9 cellular contexts compared by ENCODE assay signal in the genomic region with DNA sequence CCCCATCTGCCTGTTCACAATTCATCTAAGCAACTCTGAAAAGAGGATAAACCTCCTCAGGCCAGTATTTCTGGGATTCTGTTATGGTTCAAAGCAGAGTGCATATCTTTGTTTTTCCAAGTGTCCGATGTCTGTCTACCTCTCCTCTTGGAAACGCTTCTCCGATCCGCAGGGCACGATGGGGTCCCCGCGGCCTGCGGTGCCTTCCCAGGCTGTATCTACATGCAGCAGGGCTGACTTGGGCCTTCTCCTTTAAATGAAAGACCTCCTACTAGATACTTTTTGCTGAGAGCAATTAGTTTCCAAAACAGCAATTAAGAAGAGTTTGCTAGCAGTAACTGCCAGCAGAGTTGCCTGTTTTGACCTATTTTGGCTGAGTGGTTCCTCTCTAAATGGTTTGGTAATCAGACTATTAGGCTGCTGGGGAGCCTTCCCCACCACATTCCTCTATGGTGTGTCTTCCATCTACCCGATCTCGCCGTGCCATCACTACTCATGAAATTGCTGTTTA. TPM values are rescaled to one million over a fixed set of nuclear protein-coding genes. Genes with fewer than 3 reads are reported as not detected.
DNase-seq lines count a peak whose midpoint lies in the region; ATAC-seq and TF ChIP-seq lines count a peak whose summit lies in the region.
"Had no signal": no experiment of that assay in that cellular context is flagged by ENCODE, and none has a peak within 500 bp of the region (broad histone marks: within the 10 kb centered on the region; RNA-seq: fewer than 3 reads in every experiment).

No MANE protein-coding gene starts in this region.

- H3K27me3 ChIP-seq in SK-N-SH (ENCODE audit: insufficient read depth) (no peaks in the 10 kb centered on the region), muscle layer of duodenum (ENCODE audit: low read depth, low read length) (no peaks in the 10 kb centered on the region), upper lobe of left lung (no peaks in the 10 kb centered on the region)
- peaks cover 9% of the 10 kb centered on the region for H3K27me3 ChIP-seq in CD4-positive, alpha-beta T cell (ENCODE audit: control insufficient read depth, insufficient read depth, low read length)
- H3K27me3 ChIP-seq: cardiac muscle cell had no signal

- no peak overlapping the region for H3K27ac Mint-ChIP-seq in CD4-positive, alpha-beta T cell

- H3K27ac ChIP-seq in SK-N-SH (ENCODE audit: low read depth in 2 of 2, low read length in 1 of 2) (peak overlapping the region in 1 of 2 experiments; percentile 61; a peak in 2 of 4 replicates), muscle layer of duodenum (ENCODE audit: low read length) (peak overlapping the region; percentile 71), upper lobe of left lung (peak overlapping the region in 3 of 4 donors; percentile 12 to 31 (median 24))
- H3K27ac ChIP-seq in CD4-positive, alpha-beta T cell (ENCODE audit: low read depth, low read length) = no peak overlapping the region
- H3K27ac ChIP-seq: cardiac muscle cell, neutrophil had no signal

- intact Hi-C loops in CD4-positive, alpha-beta T cell (cut with DNase I, micrococcal nuclease) = no loop called here

- CTCF ChIA-PET in SK-N-SH (lab: Yijun Ruan, JAX) = interaction anchor here (1.7 kb wide), 1 partner anchor 21 kb away, joined by 4 read pairs; no protein-coding TSS in a partner anchor
- CTCF ChIA-PET in CD4-positive, alpha-beta T cell (lab: Charles Lee) = no interaction called here

- no peak for ATAC-seq in upper lobe of left lung (ENCODE audit: low FRiP score in 2 of 2)
- ATAC-seq in HG02642 (IDR thresholded peaks at IDR 0.05; ENCODE audit: poor library complexity, unreplicated experiment) = no peak
- ATAC-seq in CD4-positive, alpha-beta T cell (ENCODE audit: poor library complexity) = no peak

- POLR2A ChIA-PET in SK-N-SH (lab: Yijun Ruan, JAX) = no interaction called here
- POLR2A ChIA-PET in CD4-positive, alpha-beta T cell (lab: Charles Lee) = no interaction called here

- TF ChIP-seq CTCF in SK-N-SH (IDR thresholded peaks at IDR 0.05) (no peak), epithelial cell of proximal tubule (conservative IDR thresholded peaks at IDR 0.05; ENCODE audit: low read depth, low read length) (no peak), upper lobe of left lung (IDR thresholded peaks at IDR 0.05) (no peak)
- TF ChIP-seq CTCF in CD4-positive, alpha-beta T cell (IDR thresholded peaks at IDR 0.05) = no peak

- WGBS in SK-N-SH (ENCODE audit: low lambda C conversion rate) = 92% methylated on average over 11 of the region's 11 CpGs
- 89 to 92% methylated on average over 11 of the region's 11 CpGs for WGBS in upper lobe of left lung, 2 donors

- no peak overlapping the region for H2AFZ ChIP-seq in SK-N-SH (ENCODE audit: low read depth)

- DNase-seq in SK-N-SH = no peak
- DNase-seq in epithelial cell of proximal tubule (ENCODE audit: low read depth) = no peak
- DNase-seq in upper lobe of left lung = peak in 1 of 2 donors; percentile 68
- DNase-seq in activated CD4-positive, alpha-beta T cell treated with anti-CD3 and anti-CD28 coated beads for 48 hours = no peak
- DNase-seq in CD4-positive, alpha-beta T cell = no peak

- H3K27me3 Mint-ChIP-seq in CD4-positive, alpha-beta T cell = peaks cover 65% of the 10 kb centered on the region

- no peaks in the 10 kb centered on the region for H3K36me3 Mint-ChIP-seq in CD4-positive, alpha-beta T cell (ENCODE audit: low read depth)

- H3K36me3 ChIP-seq in SK-N-SH (replicated peaks in 1 of 2; ENCODE audit: control insufficient read depth in 1 of 2, insufficient read depth in 2 of 2, low read length in 1 of 2) = peaks cover 0 to 3% of the 10 kb centered on the region in 2 experiments
- no peaks in the 10 kb centered on the region for H3K36me3 ChIP-seq in muscle layer of duodenum (ENCODE audit: control insufficient read depth in 1 of 2, insufficient read depth in 2 of 2, low read length in 2 of 2)
- H3K36me3 ChIP-seq in upper lobe of left lung = peaks cover 0 to 10% (median 0%) of the 10 kb centered on the region in 4 donors
- H3K36me3 ChIP-seq: cardiac muscle cell, neutrophil had no signal

- H3K4me2 ChIP-seq in SK-N-SH = peak overlapping the region; percentile 56

- H3K9me3 ChIP-seq in SK-N-SH = no peaks in the 10 kb centered on the region
- no peaks in the 10 kb centered on the region for H3K9me3 ChIP-seq in muscle layer of duodenum (ENCODE audit: control insufficient read depth in 1 of 2, low read length in 2 of 2)
- no peaks in the 10 kb centered on the region for H3K9me3 ChIP-seq in upper lobe of left lung
- no peaks in the 10 kb centered on the region for H3K9me3 ChIP-seq in CD4-positive, alpha-beta T cell (ENCODE audit: control insufficient read depth, low read length)
- H3K9me3 ChIP-seq: neutrophil had no signal

- H3F3A ChIP-seq in SK-N-SH (replicated peaks; ENCODE audit: insufficient read depth) = peaks cover 19% of the 10 kb centered on the region

- H3K9me3 Mint-ChIP-seq in CD4-positive, alpha-beta T cell = no peaks in the 10 kb centered on the region

- H3K4me1 ChIP-seq in SK-N-SH (ENCODE audit: control insufficient read depth in 1 of 2, insufficient read depth in 2 of 2, low read depth in 1 of 2, low read length in 1 of 2) (peaks cover 18 to 53% of the 10 kb centered on the region in 2 experiments; a peak in 3 of 4 replicates), muscle layer of duodenum (ENCODE audit: control insufficient read depth in 1 of 2, insufficient read depth in 2 of 2, low read length in 2 of 2) (peaks cover 6 to 19% of the 10 kb centered on the region in 2 donors), upper lobe of left lung (peaks cover 4 to 21% (median 19%) of the 10 kb centered on the region in 4 donors)

- TF ChIP-seq POLR2A in upper lobe of left lung (IDR thresholded peaks at IDR 0.05) = no peak

- no peak overlapping the region for H3K4me3 Mint-ChIP-seq in CD4-positive, alpha-beta T cell

- no peak for TF ChIP-seq RAD21 in SK-N-SH (IDR thresholded peaks at IDR 0.05; ENCODE audit: low read length)

- no peaks in the 10 kb centered on the region for H3K9me2 ChIP-seq in SK-N-SH

- TF ChIP-seq EP300 in SK-N-SH (IDR thresholded peaks at IDR 0.05; ENCODE audit: borderline replicate concordance in 1 of 2, low read depth in 1 of 2, low read length in 1 of 2) (no peak), upper lobe of left lung (IDR thresholded peaks at IDR 0.05) (no peak)

- H3K4me1 Mint-ChIP-seq in CD4-positive, alpha-beta T cell (ENCODE audit: low read depth) = no peaks in the 10 kb centered on the region

- H4K20me1 ChIP-seq in SK-N-SH (ENCODE audit: insufficient read depth) = no peaks in the 10 kb centered on the region

- peak overlapping the region; percentile 1; the same call in 1 of the 2 replicates for H3K9ac ChIP-seq in SK-N-SH

- H3K4me3 ChIP-seq in SK-N-SH (ENCODE audit: low read depth in 2 of 2, low read length in 1 of 2) (no peak overlapping the region), epithelial cell of proximal tubule (ENCODE audit: low read depth, low read length) (peak overlapping the region; percentile 45), muscle layer of duodenum (ENCODE audit: low read depth in 1 of 2, low read length in 2 of 2) (peak overlapping the region in 1 of 2 donors; percentile 35), upper lobe of left lung (no peak overlapping the region)
- H3K4me3 ChIP-seq: cardiac muscle cell had no signal

- peaks cover 96% of the 10 kb centered on the region for H3K79me2 ChIP-seq in SK-N-SH (ENCODE audit: insufficient read depth)

TF ChIP-seq in SK-N-SH, 30 proteins besides CTCF, POLR2A, EP300 and RAD21:
- TF ChIP-seq SIN3A (IDR thresholded peaks at IDR 0.05; ENCODE audit: borderline replicate concordance, low read depth, low read length) (no peak), GABPA (IDR thresholded peaks at IDR 0.05; ENCODE audit: low read depth) (no peak), JUND (IDR thresholded peaks at IDR 0.05) (no peak), RXRA (IDR thresholded peaks at IDR 0.05; ENCODE audit: borderline replicate concordance, low read depth) (no peak)
- TF ChIP-seq, protein P1, sequence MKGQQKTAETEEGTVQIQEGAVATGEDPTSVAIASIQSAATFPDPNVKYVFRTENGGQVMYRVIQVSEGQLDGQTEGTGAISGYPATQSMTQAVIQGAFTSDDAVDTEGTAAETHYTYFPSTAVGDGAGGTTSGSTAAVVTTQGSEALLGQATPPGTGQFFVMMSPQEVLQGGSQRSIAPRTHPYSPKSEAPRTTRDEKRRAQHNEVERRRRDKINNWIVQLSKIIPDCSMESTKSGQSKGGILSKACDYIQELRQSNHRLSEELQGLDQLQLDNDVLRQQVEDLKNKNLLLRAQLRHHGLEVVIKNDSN (IDR thresholded peaks at IDR 0.05; ENCODE audit: borderline replicate concordance, low read depth) = no peak
- TF ChIP-seq, protein P2, sequence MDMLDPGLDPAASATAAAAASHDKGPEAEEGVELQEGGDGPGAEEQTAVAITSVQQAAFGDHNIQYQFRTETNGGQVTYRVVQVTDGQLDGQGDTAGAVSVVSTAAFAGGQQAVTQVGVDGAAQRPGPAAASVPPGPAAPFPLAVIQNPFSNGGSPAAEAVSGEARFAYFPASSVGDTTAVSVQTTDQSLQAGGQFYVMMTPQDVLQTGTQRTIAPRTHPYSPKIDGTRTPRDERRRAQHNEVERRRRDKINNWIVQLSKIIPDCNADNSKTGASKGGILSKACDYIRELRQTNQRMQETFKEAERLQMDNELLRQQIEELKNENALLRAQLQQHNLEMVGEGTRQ (IDR thresholded peaks at IDR 0.05; ENCODE audit: borderline replicate concordance, low read depth, low read length) = no peak

RNA-seq across cellular contexts. Expression of a gene that starts 23.5 kb away (rescaled TPM):
- polyA plus RNA-seq in SK-N-SH (2012; rRNA removed) = 61.1 and 137 TPM in 2 replicates
- polyA plus RNA-seq in SK-N-SH (2012; cell fraction: cytosol; rRNA removed) = 42.5 and 60.6 TPM in 2 replicates
- 103 and 166 TPM in 2 replicates for polyA plus RNA-seq in SK-N-SH (2012; cell fraction: nucleus; rRNA removed)
- 513 and 728 TPM in 2 replicates for total RNA-seq in epithelial cell of proximal tubule
- total RNA-seq in upper lobe of left lung = 100 to 1,000 TPM; 169 to 458 (median 258) TPM
- total RNA-seq in CD4-positive, alpha-beta T cell = not detected

RNA-seq across cellular contexts. Expression of a gene that starts 23.6 kb away (rescaled TPM):
- polyA plus RNA-seq in SK-N-SH (2012; rRNA removed) = 28.2 and 30.3 TPM in 2 replicates
- polyA plus RNA-seq in SK-N-SH (2012; cell fraction: cytosol; rRNA removed) = 28.1 and 32.5 TPM in 2 replicates
- polyA plus RNA-seq in SK-N-SH (2012; cell fraction: nucleus; rRNA removed) = 48.2 and 61.1 TPM in 2 replicates
- 426 and 547 TPM in 2 replicates for total RNA-seq in epithelial cell of proximal tubule
- total RNA-seq in upper lobe of left lung = 100 to 1,000 TPM in 4 of 6 donors, 10 to 100 TPM in 2; 81.7 to 309 (median 167) TPM
- total RNA-seq in CD4-positive, alpha-beta T cell = under 1 TPM; 0.08 to 0.16 TPM

Comparison
In these comparisons a context has a peak if more than half of its experiments do, and no peak if none do; other contexts are left out.
1. RNA of a gene that starts 23.5 kb away (total RNA-seq): 513 to 728 TPM in epithelial cell of proximal tubule and 169 to 458 TPM in upper lobe of left lung; not detected in CD4-positive, alpha-beta T cell; every median in the first group is over 100 times any median in the second.
2. RNA of a gene that starts 23.6 kb away (total RNA-seq): 426 to 547 TPM in epithelial cell of proximal tubule and 81.7 to 309 TPM in upper lobe of left lung; 0.08 to 0.16 TPM in CD4-positive, alpha-beta T cell; every median in the first group is over 10 times any median in the second.